In the genomic region with DNA sequence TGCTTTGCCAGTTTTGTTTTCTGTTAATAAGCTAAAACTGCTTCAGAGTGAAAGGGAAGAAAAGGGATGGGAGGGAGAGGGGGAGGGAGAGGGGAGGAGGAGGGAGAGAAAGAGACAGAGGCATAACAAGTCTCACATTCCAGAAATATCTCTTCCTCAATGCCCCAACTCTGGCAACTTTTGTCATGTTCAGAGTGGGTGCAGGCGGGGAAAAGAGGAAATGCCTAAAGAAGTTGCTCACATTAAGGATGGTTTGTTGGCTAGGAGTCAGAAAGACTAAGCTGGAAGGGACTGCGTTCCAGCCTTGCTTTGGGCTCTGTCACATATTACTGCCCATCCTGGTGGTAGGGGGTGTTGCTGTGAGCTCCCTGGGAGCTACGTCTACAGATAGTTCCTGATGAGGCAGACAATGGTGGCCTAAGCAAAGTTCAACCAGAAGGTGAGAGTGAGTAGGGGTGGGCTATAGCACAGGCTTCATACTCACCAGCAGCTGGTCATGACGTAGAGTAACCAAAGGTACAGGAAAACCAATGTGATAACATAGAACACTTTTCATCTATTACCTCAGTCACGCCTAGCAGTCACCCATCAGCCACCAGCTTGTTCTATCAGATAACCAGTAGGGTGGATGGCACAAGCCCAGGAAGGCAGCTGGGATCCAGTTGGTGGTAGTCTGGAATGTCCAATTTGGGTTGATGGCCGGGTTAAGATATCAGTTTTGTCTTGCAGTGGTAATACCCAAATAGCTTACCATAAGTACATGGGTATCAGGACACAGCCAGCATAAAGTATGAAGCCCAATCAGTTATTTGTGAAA, we compare ENCODE assay signal across 8 cellular contexts. TPM values are rescaled to one million over a fixed set of nuclear protein-coding genes. Genes with fewer than 3 reads are reported as not detected.
DNase-seq lines count a peak whose midpoint lies in the region; ATAC-seq, FAIRE-seq and TF ChIP-seq lines count a peak whose summit lies in the region.

No MANE protein-coding gene starts in this region.

- H3K4me1 Mint-ChIP-seq in immature natural killer cell, result peaks cover 0 to 20% of the 10 kb centered on the region in 2 donors

- H3K9me3 ChIP-seq in AG04450 (ENCODE audit: control insufficient read depth, insufficient read depth, low read length) (peaks cover 5% of the 10 kb centered on the region; the same call in 1 of the 2 replicates), aorta (ENCODE audit: control insufficient read depth, low read length) (no peaks in the 10 kb centered on the region)

- in situ Hi-C loops in astrocyte of the cerebellum (cut with HindIII; ENCODE audit: low sequenced_read_pairs), result no loop called here

- H3K9me3 Mint-ChIP-seq in immature natural killer cell, result no peaks in the 10 kb centered on the region

- no peak for FAIRE-seq in GM19239 (lab: Jason Lieb, UNC)

- POLR2A ChIA-PET in AG04450 (lab: Yijun Ruan, JAX), result interaction anchor here (0.5 kb wide), 1 partner anchor 145 kb away, joined by 3 read pairs; no protein-coding TSS in a partner anchor

- H3K27ac ChIP-seq in AG04450 (ENCODE audit: low read depth, low read length), result no peak overlapping the region
- H3K27ac ChIP-seq in aorta (ENCODE audit: low read depth in 1 of 2, low read length in 2 of 2), result peak overlapping the region in 1 of 2 donors; percentile 87

- H3K36me3 Mint-ChIP-seq in immature natural killer cell, result no peaks in the 10 kb centered on the region

- peak overlapping the region in 1 of 5 donors; percentile 72 for H3K4me3 Mint-ChIP-seq in immature natural killer cell

- peak overlapping the region; percentile 17 to 87 (median 69) for H3K27ac Mint-ChIP-seq in immature natural killer cell

- peaks cover 0 to 4% (median 0%) of the 10 kb centered on the region in 3 donors for H3K27me3 Mint-ChIP-seq in immature natural killer cell (ENCODE audit: low read depth in 3 of 3)

- peaks cover 5 to 10% of the 10 kb centered on the region in 2 donors for H3K4me1 ChIP-seq in aorta (ENCODE audit: control insufficient read depth in 1 of 2, insufficient read depth in 2 of 2, low read length in 2 of 2)

- WGBS in aorta, 2 donors, result 33 to 40% methylated on average over 6 of the region's 6 CpGs

- intact Hi-C loops in aorta (cut with DNase I), result loop anchor here in 1 of 2 donors (5.0 kb wide), 1 partner anchor 34 kb away; no protein-coding TSS in a partner anchor

- TF ChIP-seq CTCF in AG04450 (IDR thresholded peaks at IDR 0.05; ENCODE audit: low read depth, low read length) (no peak), astrocyte of the cerebellum (IDR thresholded peaks at IDR 0.05; ENCODE audit: low read depth, low read length, missing control alignments) (no peak)

- ATAC-seq in HG02588 (IDR thresholded peaks at IDR 0.05; ENCODE audit: unreplicated experiment), result no peak
- no peak for ATAC-seq in aorta (ENCODE audit: low FRiP score)

- H3K4me3 ChIP-seq in AG04450 (ENCODE audit: low read depth, low read length) (peak overlapping the region; percentile 52), astrocyte of the cerebellum (ENCODE audit: low read depth, low read length) (peak overlapping the region; percentile 38), aorta (ENCODE audit: low read length in 2 of 2) (peak overlapping the region in 1 of 2 donors; percentile 9)

- no peak for DNase-seq in AG04450 (ENCODE audit: low read depth, low spot score)
- peak; percentile 80 for DNase-seq in HCEC 1CT
- DNase-seq in astrocyte of the cerebellum (ENCODE audit: low read depth), result peak; percentile 13
- no peak for DNase-seq in immature natural killer cell
- DNase-seq in NCI-H510A (lab: John Stamatoyannopoulos, UW), result no peak
- no peak for DNase-seq in aorta
- DNase-seq in GM19239 (ENCODE audit: insufficient read length, low spot score), result no peak

- H3K36me3 ChIP-seq in aorta (ENCODE audit: control insufficient read depth in 1 of 2, insufficient read depth in 2 of 2, low read length in 1 of 2), result no peaks in the 10 kb centered on the region

- H3K27me3 ChIP-seq in AG04450 (ENCODE audit: control insufficient read depth, insufficient read depth, low read length), result no peaks in the 10 kb centered on the region
- no peaks in the 10 kb centered on the region for H3K27me3 ChIP-seq in aorta (ENCODE audit: control insufficient read depth in 1 of 2, insufficient read depth in 2 of 2, low read length in 1 of 2)

- CTCF ChIA-PET in AG04450 (lab: Charles Lee), result interaction anchor here (0.6 to 4.7 kb wide), 6 partner anchors 14 to 309 kb away, joined by 3 to 40 read pairs (median 6); no protein-coding TSS in a partner anchor

RNA-seq across cellular contexts. Expression of a gene that starts 2.1 kb away (rescaled TPM):
- 22.0 and 25.1 TPM in 2 replicates for polyA plus RNA-seq in AG04450 (2011; rRNA removed)
- polyA minus RNA-seq in AG04450 (2011; rRNA and poly(A)+ RNA removed), result 22.9 and 25.9 TPM in 2 replicates
- 10 to 100 TPM in 1 of 3 donors, 1 to 10 TPM in 2; 8.1 to 11.9 (median 8.1) TPM for polyA plus RNA-seq in immature natural killer cell
- 10 to 100 TPM; 15.7 to 18.4 TPM for total RNA-seq in aorta
- polyA plus RNA-seq in aorta, result 10 to 100 TPM; 10.5 to 19.1 TPM

RNA-seq across cellular contexts. Expression of a gene that starts 28.0 kb away (rescaled TPM):
- polyA plus RNA-seq in AG04450 (2011; rRNA removed), result 65.9 and 71.9 TPM in 2 replicates
- 100 and 123 TPM in 2 replicates for polyA minus RNA-seq in AG04450 (2011; rRNA and poly(A)+ RNA removed)
- 10 to 100 TPM; 14.9 to 31.0 (median 21.6) TPM for polyA plus RNA-seq in immature natural killer cell
- 10 to 100 TPM; 77.2 to 78.0 TPM for total RNA-seq in aorta
- polyA plus RNA-seq in aorta, result 10 to 100 TPM; 30.8 to 32.2 TPM

Comparison
In these comparisons a context has a peak if more than half of its experiments do, and no peak if none do; other contexts are left out.
1. DNase-seq: peak in HCEC 1CT (single experiment) and astrocyte of the cerebellum (single experiment); none in AG04450 (single experiment), immature natural killer cell (0 of 3), NCI-H510A (single experiment), aorta (0 of 2) and GM19239 (single experiment).